In genomic region chr15:79883579-79884203, GRCh38 we compare ENCODE assay signal across 18 cellular contexts. TPM values are rescaled to one million over a fixed set of nuclear protein-coding genes. Genes with fewer than 3 reads are reported as not detected.
DNase-seq lines count a peak whose midpoint lies in the region; ATAC-seq and TF ChIP-seq lines count a peak whose summit lies in the region.
"Had no signal": no experiment of that assay in that cellular context is flagged by ENCODE, and none has a peak within 500 bp of the region (broad histone marks: within the 10 kb centered on the region; RNA-seq: fewer than 3 reads in every experiment).

No MANE protein-coding gene starts in this region.

- peaks cover 0 to under 1% (median 0%) of the 10 kb centered on the region in 4 donors for H3K9me3 ChIP-seq in right lobe of liver
- H3K9me3 ChIP-seq in MG63, result peaks cover 7% of the 10 kb centered on the region
- H3K9me3 ChIP-seq: BE2C, HAP-1 had no signal

- ATAC-seq in right lobe of liver, result peak; percentile 4 to 22 (median 14)
- ATAC-seq: GM12878 had no signal

- intact Hi-C loops in right lobe of liver (cut with DNase I), result no loop called here

- DNase-seq in NCI-H69 (lab: John Stamatoyannopoulos, UW) (peak; percentile 1), endothelial cell (ENCODE audit: low spot score) (no peak), right lobe of liver (no peak), OCI-M1 (lab: John Stamatoyannopoulos, UW) (no peak), MG63 (no peak), HT-29 (ENCODE audit: low spot score) (no peak)
- DNase-seq: ACHN; BE2C; C1 segment of cervical spinal cord; CD4-positive, CD25-positive, alpha-beta regulatory T cell; CD8-positive, alpha-beta memory T cell; DMS 273 treated with DMSO at 0.1 percent for 48 hours; DMS53; DND-41; EL; GM23248 had no signal

- TF ChIP-seq POLR2A in right lobe of liver (IDR thresholded peaks at IDR 0.05), result no peak

- peaks cover 20% of the 10 kb centered on the region for H3K36me3 Mint-ChIP-seq in endothelial cell (ENCODE audit: low read depth, unreplicated experiment)

- H3K27me3 Mint-ChIP-seq in endothelial cell (ENCODE audit: unreplicated experiment), result no peaks in the 10 kb centered on the region
- H3K27me3 Mint-ChIP-seq: CD4-positive, CD25-positive, alpha-beta regulatory T cell; CD8-positive, alpha-beta memory T cell had no signal

- H3K36me3 ChIP-seq in right lobe of liver, result peaks cover 0 to 39% (median 4%) of the 10 kb centered on the region in 4 donors
- peaks cover 85% of the 10 kb centered on the region for H3K36me3 ChIP-seq in MG63

- no peak for TF ChIP-seq CTCF in endothelial cell (IDR thresholded peaks at IDR 0.05; ENCODE audit: unreplicated experiment)
- TF ChIP-seq CTCF in right lobe of liver (IDR thresholded peaks at IDR 0.05), result no peak

- H3K9me3 Mint-ChIP-seq in endothelial cell (ENCODE audit: unreplicated experiment), result no peaks in the 10 kb centered on the region

- peak overlapping the region; percentile 18 for H3K4me3 Mint-ChIP-seq in endothelial cell (ENCODE audit: unreplicated experiment)
- H3K4me3 Mint-ChIP-seq: CD4-positive, CD25-positive, alpha-beta regulatory T cell; CD8-positive, alpha-beta memory T cell had no signal

- H3K4me1 Mint-ChIP-seq in endothelial cell (ENCODE audit: unreplicated experiment), result no peaks in the 10 kb centered on the region

- H3K27ac ChIP-seq in right lobe of liver, result peak overlapping the region in 2 of 3 donors; percentile 99 to 100
- H3K27ac ChIP-seq: GM23248 had no signal

- 44% methylated on average over 1 of the region's 1 CpG for WGBS in right lobe of liver (ENCODE audit: insufficient coverage, low coverage, low lambda C conversion rate, missing lambda C conversion rate)

- H3K27me3 ChIP-seq in right lobe of liver, result no peaks in the 10 kb centered on the region
- no peaks in the 10 kb centered on the region for H3K27me3 ChIP-seq in MG63
- H3K27me3 ChIP-seq: BE2C had no signal

- H3K4me3 ChIP-seq in right lobe of liver (no peak overlapping the region), MG63 (no peak overlapping the region)
- H3K4me3 ChIP-seq: GM12878, GM23248, HAP-1 had no signal

- peaks cover 0 to 74% (median 22%) of the 10 kb centered on the region in 4 donors for H3K4me1 ChIP-seq in right lobe of liver

- H3K27ac Mint-ChIP-seq in endothelial cell (ENCODE audit: unreplicated experiment), result no peak overlapping the region
- H3K27ac Mint-ChIP-seq: CD4-positive, CD25-positive, alpha-beta regulatory T cell; CD8-positive, alpha-beta memory T cell had no signal

RNA-seq across cellular contexts. Expression of gene MTHFS, which starts 13.1 kb away (rescaled TPM):
- 16.2 TPM for total RNA-seq in endothelial cell (ENCODE audit: unreplicated experiment)
- total RNA-seq in right lobe of liver, result 100 to 1,000 TPM in 5 of 6 experiments, 10 to 100 TPM in 1; 82.7 to 186 (median 158) TPM
- 72.8 and 225 TPM in 2 replicates for total RNA-seq in MG63 (2014; rRNA removed; shearing (Covaris generic); ENCODE audit: low replicate concordance)
- 34.1 and 37.1 TPM in 2 replicates for total RNA-seq in HT-29 (2014; rRNA removed; shearing (Covaris generic))
